17 cellular contexts compared by ENCODE assay signal in the genomic region with DNA sequence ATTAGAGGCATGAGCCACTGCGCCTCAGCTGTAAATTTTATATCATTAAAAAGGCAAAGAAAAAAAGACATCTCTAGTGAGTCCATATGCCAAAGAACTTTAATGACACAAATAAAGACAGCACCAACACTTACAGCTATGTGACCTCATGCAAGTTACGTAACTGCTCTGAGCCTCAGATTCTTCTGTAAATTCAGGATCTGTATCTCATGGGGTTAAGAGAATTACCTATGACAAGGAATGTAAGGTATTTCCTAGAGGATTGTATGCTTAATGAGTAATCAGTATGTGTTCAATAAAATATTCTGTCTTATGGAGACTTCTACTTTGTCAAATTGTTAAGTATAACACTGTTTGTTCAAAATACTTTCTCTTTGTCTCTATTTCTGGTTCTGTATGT.
DNase-seq lines count a peak whose midpoint lies in the region; ATAC-seq and TF ChIP-seq lines count a peak whose summit lies in the region.
"Had no signal": no experiment of that assay in that cellular context is flagged by ENCODE, and none has a peak within 500 bp of the region (broad histone marks: within the 10 kb centered on the region; RNA-seq: fewer than 3 reads in every experiment).

No MANE protein-coding gene starts in this region.

- H3K27ac ChIP-seq in RWPE1 (no peak overlapping the region), epithelial cell of prostate (peak overlapping the region; percentile 33), mesendoderm (ENCODE audit: low read depth, low read length) (no peak overlapping the region), heart right ventricle (no peak overlapping the region)
- H3K27ac ChIP-seq: SK-N-MC had no signal

- no peaks in the 10 kb centered on the region for H3K79me2 ChIP-seq in mesendoderm (ENCODE audit: control insufficient read depth, insufficient read depth, low read length)

- H2BK15ac ChIP-seq in mesendoderm (replicated peaks; ENCODE audit: low read depth) = no peak overlapping the region

- no peak for ATAC-seq in heart right ventricle

- no peaks in the 10 kb centered on the region for H3K36me3 ChIP-seq in mesendoderm (ENCODE audit: control insufficient read depth, insufficient read depth, low read length)
- H3K36me3 ChIP-seq in heart right ventricle = no peaks in the 10 kb centered on the region

- no peak overlapping the region for H3K9ac ChIP-seq in mesendoderm (ENCODE audit: low read length)

- no peak overlapping the region for H3K4ac ChIP-seq in mesendoderm (ENCODE audit: low read depth, low read length)

- no peak overlapping the region for H2AK5ac ChIP-seq in mesendoderm (ENCODE audit: low read length)

- H3K18ac ChIP-seq in mesendoderm (ENCODE audit: low read length) = no peak overlapping the region

- no peaks in the 10 kb centered on the region for H3K4me1 ChIP-seq in mesendoderm (ENCODE audit: control insufficient read depth, low read depth, low read length)
- H3K4me1 ChIP-seq in heart right ventricle = no peaks in the 10 kb centered on the region

- no CpG with 5 or more reads among the region's 2 CpGs for WGBS in mesendoderm (ENCODE audit: extremely low coverage, insufficient coverage, low lambda C conversion rate)
- 89 to 92% methylated on average over 2 of the region's 2 CpGs for WGBS in heart right ventricle, 2 donors

- H3K9me3 ChIP-seq in heart right ventricle = peaks cover 0 to 8% (median 0%) of the 10 kb centered on the region in 11 donors

- no peak for TF ChIP-seq CTCF in RWPE1 (conservative IDR thresholded peaks at IDR 0.05; ENCODE audit: low read depth)
- no peak for TF ChIP-seq CTCF in heart right ventricle (IDR thresholded peaks at IDR 0.05)

- no peak overlapping the region for H2BK5ac ChIP-seq in mesendoderm (ENCODE audit: low read length)

- H3K23ac ChIP-seq in mesendoderm (ENCODE audit: low read length) = no peak overlapping the region

- H3K27me3 ChIP-seq in mesendoderm (ENCODE audit: insufficient read depth, low read length, poor library complexity) (no peaks in the 10 kb centered on the region), heart right ventricle (peaks cover 0 to 3% (median 0%) of the 10 kb centered on the region in 7 donors)

- CTCF ChIA-PET in RWPE1 (lab: Yijun Ruan, JAX) = interaction anchor here (0.5 to 0.7 kb wide), 2 partner anchors 379 to 482 kb away, joined by 3 read pairs; no protein-coding TSS in a partner anchor

- no peak overlapping the region for H4K8ac ChIP-seq in mesendoderm (ENCODE audit: low read depth, low read length)

- intact Hi-C loops in head of caudate nucleus (cut with DNase I) = no loop called here
- intact Hi-C loops in heart right ventricle (cut with DNase I) = no loop called here

- DNase-seq in ELR (ENCODE audit: low read depth) = peak; percentile 35
- peak; percentile 52 for DNase-seq in RWPE1 (ENCODE audit: low spot score)
- peak; percentile 39 for DNase-seq in epithelial cell of prostate (ENCODE audit: low read depth, low spot score)
- DNase-seq in mesendoderm = peak; percentile 71
- no peak for DNase-seq in head of caudate nucleus
- DNase-seq in midbrain (lab: John Stamatoyannopoulos, UW) = no peak
- DNase-seq in NCI-H2081 treated with DMSO at 0.1 percent for 48 hours (lab: John Stamatoyannopoulos, UW) = no peak
- no peak for DNase-seq in heart right ventricle
- DNase-seq: CD4-positive, CD25-positive, alpha-beta regulatory T cell; DMS79 treated with DMSO at 0.1 percent for 48 hours; H7; MV-4-11; NCI-H1417 treated with DMSO at 0.1 percent for 48 hours; NCI-H2029; NCI-H2227 treated with DMSO at 0.1 percent for 48 hours; NCI-H69 had no signal

- POLR2A ChIA-PET in RWPE1 (lab: Yijun Ruan, JAX; ENCODE audit: low non-redundant PET) = no interaction called here

- H4K5ac ChIP-seq in mesendoderm (ENCODE audit: low read length) = no peak overlapping the region

- H3K79me1 ChIP-seq in mesendoderm (ENCODE audit: low read length) = no peaks in the 10 kb centered on the region

- no peak overlapping the region for H2BK120ac ChIP-seq in mesendoderm (ENCODE audit: low read depth, low read length)

- H3K4me3 ChIP-seq in mesendoderm (ENCODE audit: low read length) = no peak overlapping the region
- no peak overlapping the region for H3K4me3 ChIP-seq in heart right ventricle
- H3K4me3 ChIP-seq: SK-N-MC had no signal

- H3K4me2 ChIP-seq in mesendoderm (ENCODE audit: low read length) = no peak overlapping the region

- H3K56ac ChIP-seq in mesendoderm (ENCODE audit: low read length) = no peak overlapping the region

Comparison
In these comparisons a context has a peak if more than half of its experiments do, and no peak if none do; other contexts are left out.
1. DNase-seq: peak in ELR (single experiment), RWPE1 (single experiment), epithelial cell of prostate (single experiment) and mesendoderm (single experiment); none in head of caudate nucleus (0 of 42), midbrain (single experiment), NCI-H2081 treated with DMSO at 0.1 percent for 48 hours (single experiment) and heart right ventricle (0 of 2).